18 cellular contexts compared by ENCODE assay signal in genomic region chrX:66815227-66815626, GRCh38.
A peak's percentile ranks its signal among the peaks of the same experiment; 100 is the strongest.
DNase-seq lines count a peak whose midpoint lies in the region; ATAC-seq, FAIRE-seq and TF ChIP-seq lines count a peak whose summit lies in the region.
"Had no signal": no experiment of that assay in that cellular context is flagged by ENCODE, and none has a peak within 500 bp of the region (broad histone marks: within the 10 kb centered on the region; RNA-seq: fewer than 3 reads in every experiment).

No MANE protein-coding gene starts in this region.

- WGBS in liver: 23% methylated on average over 1 of the region's 1 CpG
- WGBS in HepG2 (ENCODE audit: low lambda C conversion rate): no CpG with 5 or more reads among the region's 1 CpG
- no CpG with 5 or more reads among the region's 1 CpG for WGBS in H1 (ENCODE audit: extremely low coverage in 1 of 2, insufficient coverage in 1 of 2, insufficient read length in 1 of 2, insufficient replicate concordance in 2 of 2, low coverage in 1 of 2, low lambda C conversion rate in 2 of 2, missing lambda C conversion rate in 1 of 2), 2 experiments
- WGBS in small intestine, 3 donors: 25 to 70% (median 33%) methylated on average over 1 of the region's 1 CpG

- no peaks in the 10 kb centered on the region for H3K4me1 Mint-ChIP-seq in activated naive CD8-positive, alpha-beta T cell treated with anti-CD3 and anti-CD28 coated beads for 36 hours
- H3K4me1 Mint-ChIP-seq: CD8-positive, alpha-beta memory T cell had no signal

- H3K79me1 ChIP-seq in H1 (ENCODE audit: low read depth, low read length): no peaks in the 10 kb centered on the region

- no peak for FAIRE-seq in HepG2 (lab: Jason Lieb, UNC)
- FAIRE-seq in H1 (lab: Jason Lieb, UNC): no peak
- FAIRE-seq in small intestine (lab: Jason Lieb, UNC): no peak
- FAIRE-seq: GM12878, GM18507, HTR-8/SVneo had no signal

- no peak overlapping the region for H2BK5ac ChIP-seq in H1 (ENCODE audit: low read depth, low read length)

- H4K5ac ChIP-seq in H1 (ENCODE audit: insufficient read length, low read depth, low read length): no peak overlapping the region

- H3K4me3 ChIP-seq in liver (ENCODE audit: low read depth in 1 of 3, low read length in 3 of 3): no peak overlapping the region
- no peak overlapping the region for H3K4me3 ChIP-seq in HepG2 (replicated peaks in 1 of 3; ENCODE audit: insufficient read depth in 1 of 3, low read depth in 2 of 3, low read length in 3 of 3)
- no peak overlapping the region for H3K4me3 ChIP-seq in H1 (ENCODE audit: extremely low read depth in 1 of 4, insufficient read depth in 2 of 4, low read depth in 3 of 4, low read length in 4 of 4)
- H3K4me3 ChIP-seq in small intestine (ENCODE audit: low read depth in 1 of 2, low read length in 2 of 2): no peak overlapping the region
- H3K4me3 ChIP-seq: BLaER1, GM12878, GM23248, HAP-1 had no signal

- in situ Hi-C loops in HepG2 (cut with HindIII; ENCODE audit: extremely low pct_ligation_motif_present, low pct_unique_long_range_greater_than_20kb): no loop called here

- no peaks in the 10 kb centered on the region for H3K36me3 ChIP-seq in liver (ENCODE audit: control insufficient read depth in 4 of 4, insufficient read depth in 3 of 4, low read depth in 1 of 4, low read length in 3 of 4)
- no peaks in the 10 kb centered on the region for H3K36me3 ChIP-seq in HepG2 (replicated peaks in 1 of 2; ENCODE audit: control insufficient read depth in 1 of 2, insufficient read depth in 2 of 2, low read length in 2 of 2)
- H3K36me3 ChIP-seq in H1 (ENCODE audit: control insufficient read depth in 2 of 4, insufficient read depth in 4 of 4, low read length in 3 of 4): no peaks in the 10 kb centered on the region
- H3K36me3 ChIP-seq in small intestine (ENCODE audit: control insufficient read depth in 2 of 2, insufficient read depth in 2 of 2, low read length in 2 of 2): no peaks in the 10 kb centered on the region
- H3K36me3 ChIP-seq: BLaER1, HAP-1 had no signal

- DNase-seq in HepG2 (ENCODE audit: low spot score) (no peak), H1 (ENCODE audit: low read depth in 1 of 2, low spot score in 2 of 2) (no peak), left lobe of liver (ENCODE audit: low spot score) (no peak), small intestine (no peak), EL (no peak)
- no peak for DNase-seq in activated naive CD8-positive, alpha-beta T cell treated with anti-CD3 and anti-CD28 coated beads for 36 hours
- DNase-seq: 8988T; AML-193; Caco-2; CD8-positive, alpha-beta memory T cell; DMS53; GM23248 had no signal

- H3K27ac Mint-ChIP-seq in activated naive CD8-positive, alpha-beta T cell treated with anti-CD3 and anti-CD28 coated beads for 36 hours: no peak overlapping the region
- H3K27ac Mint-ChIP-seq: CD8-positive, alpha-beta memory T cell had no signal

- H2AK5ac ChIP-seq in H1 (ENCODE audit: low read depth, low read length): no peak overlapping the region

- H3K9ac ChIP-seq in liver (ENCODE audit: low read depth in 1 of 2, low read length in 2 of 2): no peak overlapping the region
- no peak overlapping the region for H3K9ac ChIP-seq in HepG2 (ENCODE audit: insufficient read depth, low read depth, low read length)
- H3K9ac ChIP-seq in H1 (replicated peaks in 1 of 4; ENCODE audit: extremely low read depth in 1 of 4, low read depth in 3 of 4, low read length in 3 of 4): no peak overlapping the region
- H3K9ac ChIP-seq: BLaER1, GM23248 had no signal

- H3K79me2 ChIP-seq in HepG2 (ENCODE audit: insufficient read depth, low read length) (no peaks in the 10 kb centered on the region), H1 (ENCODE audit: control insufficient read depth in 1 of 2, insufficient read depth in 2 of 2, low read length in 2 of 2) (no peaks in the 10 kb centered on the region)

- TF ChIP-seq EP300 in HepG2 (IDR thresholded peaks at IDR 0.05; ENCODE audit: low read depth in 2 of 2, low read length in 2 of 2): no peak
- TF ChIP-seq EP300 in HepG2 (CRISPR knock-in tag; IDR thresholded peaks at IDR 0.05; ENCODE audit: borderline replicate concordance): no peak
- TF ChIP-seq EP300 in H1 (IDR thresholded peaks at IDR 0.05; ENCODE audit: borderline replicate concordance in 1 of 2, low read depth in 2 of 2, low read length in 2 of 2): no peak

- no peak overlapping the region for H3K18ac ChIP-seq in H1 (ENCODE audit: extremely low read depth, low read length)

- H3K14ac ChIP-seq in H1 (ENCODE audit: insufficient read length): no peak overlapping the region

- H3K23me2 ChIP-seq in H1 (ENCODE audit: low read depth, low read length): no peaks in the 10 kb centered on the region

- no TSS peak for BruUV-seq in HepG2 (replicated peaks; lab: Mats Ljungman, UMichigan)

- no peak overlapping the region for H3K4me2 ChIP-seq in HepG2 (ENCODE audit: low read depth, low read length)
- H3K4me2 ChIP-seq in H1 (ENCODE audit: insufficient read depth in 1 of 2, low read depth in 2 of 2, low read length in 2 of 2): no peak overlapping the region
- H3K4me2 ChIP-seq: BLaER1 had no signal

- H3K4me1 ChIP-seq in liver (ENCODE audit: control insufficient read depth in 4 of 4, insufficient read depth in 4 of 4, low read length in 3 of 4) (peaks cover 0 to 1% (median 0%) of the 10 kb centered on the region in 4 donors), HepG2 (ENCODE audit: insufficient read depth, low read length) (no peaks in the 10 kb centered on the region), H1 (replicated peaks in 1 of 4; ENCODE audit: control insufficient read depth in 3 of 4, insufficient read depth in 4 of 4, low read length in 3 of 4) (no peaks in the 10 kb centered on the region), small intestine (ENCODE audit: control insufficient read depth in 2 of 2, insufficient read depth in 1 of 2, low read depth in 1 of 2, low read length in 1 of 2) (no peaks in the 10 kb centered on the region)
- H3K4me1 ChIP-seq: BLaER1, Caco-2, HAP-1 had no signal

- peak; percentile 57 to 68 for TF ChIP-seq RAD21 in liver (IDR thresholded peaks at IDR 0.05)
- TF ChIP-seq RAD21 in HepG2 (CRISPR knock-in tag; IDR thresholded peaks at IDR 0.05): no peak
- TF ChIP-seq RAD21 in H1 (IDR thresholded peaks at IDR 0.05 in 1 of 2, conservative IDR thresholded peaks at IDR 0.05 in 1 of 2; ENCODE audit: low read depth in 2 of 2, low read length in 2 of 2): peak; percentile 16 to 23; a peak in 2 of 4 replicates

- CTCF ChIA-PET in HepG2 (lab: Yijun Ruan, JAX; ENCODE audit: low intra/inter-chr PET ratio, low total read pairs): no interaction called here
- CTCF ChIA-PET in H1 (lab: Charles Lee; ENCODE audit: partially characterized antibody): no interaction called here

- H2AFZ ChIP-seq in HepG2 (ENCODE audit: low read length): no peak overlapping the region
- no peak overlapping the region for H2AFZ ChIP-seq in H1 (ENCODE audit: low read length)
- H2AFZ ChIP-seq: GM23248 had no signal

- H3K27me3 ChIP-seq in liver (ENCODE audit: control insufficient read depth in 4 of 4, insufficient read depth in 4 of 4, low read length in 3 of 4): no peaks in the 10 kb centered on the region
- no peaks in the 10 kb centered on the region for H3K27me3 ChIP-seq in HepG2 (ENCODE audit: control insufficient read depth in 1 of 2, insufficient read depth in 2 of 2, low read length in 2 of 2)
- no peaks in the 10 kb centered on the region for H3K27me3 ChIP-seq in H1 (replicated peaks in 1 of 4; ENCODE audit: control insufficient read depth in 3 of 4, extremely low read depth in 1 of 4, insufficient read depth in 3 of 4, low read length in 3 of 4)
- H3K27me3 ChIP-seq in small intestine (ENCODE audit: control insufficient read depth in 2 of 2, insufficient read depth in 2 of 2, low read length in 2 of 2): no peaks in the 10 kb centered on the region

- no peaks in the 10 kb centered on the region for H3K27me3 Mint-ChIP-seq in activated naive CD8-positive, alpha-beta T cell treated with anti-CD3 and anti-CD28 coated beads for 36 hours
- H3K27me3 Mint-ChIP-seq: CD8-positive, alpha-beta memory T cell had no signal

- ATAC-seq in HepG2 (no peak), left lobe of liver (peak; percentile 67)
- ATAC-seq: GM12878 had no signal

- no peaks in the 10 kb centered on the region for H4K20me1 ChIP-seq in HepG2 (ENCODE audit: insufficient read depth, low read length)
- no peaks in the 10 kb centered on the region for H4K20me1 ChIP-seq in H1 (replicated peaks in 1 of 2; ENCODE audit: control insufficient read depth in 1 of 2, insufficient read depth in 2 of 2, low read length in 2 of 2)
- H4K20me1 ChIP-seq: BLaER1 had no signal

- no peak overlapping the region for H2BK20ac ChIP-seq in H1 (ENCODE audit: low read length)

- no peak overlapping the region for H3K4me3 Mint-ChIP-seq in activated naive CD8-positive, alpha-beta T cell treated with anti-CD3 and anti-CD28 coated beads for 36 hours
- H3K4me3 Mint-ChIP-seq: CD8-positive, alpha-beta memory T cell had no signal

- no peaks in the 10 kb centered on the region for H3K36me3 Mint-ChIP-seq in activated naive CD8-positive, alpha-beta T cell treated with anti-CD3 and anti-CD28 coated beads for 36 hours
- H3K36me3 Mint-ChIP-seq: CD8-positive, alpha-beta memory T cell had no signal

- no peak overlapping the region for H2BK120ac ChIP-seq in H1 (replicated peaks; ENCODE audit: low read depth, low read length)

- no peak overlapping the region for H4K91ac ChIP-seq in H1 (replicated peaks; ENCODE audit: insufficient read length, low read length)

- peaks cover 4% of the 10 kb centered on the region for H3K9me3 Mint-ChIP-seq in activated naive CD8-positive, alpha-beta T cell treated with anti-CD3 and anti-CD28 coated beads for 36 hours

- H2BK15ac ChIP-seq in H1 (ENCODE audit: low read length): no peak overlapping the region

- intact Hi-C loops in HepG2 (cut with micrococcal nuclease; ENCODE audit: unreplicated experiment): no loop called here

- H3K23ac ChIP-seq in H1 (ENCODE audit: insufficient read length): no peak overlapping the region

- no peak overlapping the region for H3K4ac ChIP-seq in H1 (replicated peaks; ENCODE audit: insufficient read length, low read depth, low read length)

- TF ChIP-seq CTCF in liver (IDR thresholded peaks at IDR 0.05; ENCODE audit: low read depth, low read length, missing input control) (no peak), HepG2 (CRISPR knock-in tag; IDR thresholded peaks at IDR 0.05) (no peak), H1 (IDR thresholded peaks at IDR 0.05; ENCODE audit: control extremely low read depth in 1 of 3, insufficient read depth in 1 of 3, low read depth in 1 of 3, low read length in 3 of 3) (no peak)

- H3K56ac ChIP-seq in H1 (replicated peaks; ENCODE audit: insufficient read length, low read depth, low read length): no peak overlapping the region

- TF ChIP-seq POLR2A in HepG2 (IDR thresholded peaks at IDR 0.05; ENCODE audit: insufficient read depth in 1 of 2, low read depth in 2 of 2, low read length in 2 of 2) (no peak), H1 (IDR thresholded peaks at IDR 0.05; ENCODE audit: control extremely low read depth in 1 of 2, low read depth in 2 of 2, low read length in 2 of 2) (no peak)

- POLR2A ChIA-PET in HepG2 (lab: Yijun Ruan, JAX) (no interaction called here), H1 (lab: Charles Lee; ENCODE audit: partially characterized antibody) (no interaction called here)

- H2BK12ac ChIP-seq in H1 (ENCODE audit: low read depth, low read length): no peak overlapping the region

- H3K27ac ChIP-seq in liver (ENCODE audit: low read depth in 1 of 2, low read length in 2 of 2) (no peak overlapping the region), HepG2 (ENCODE audit: extremely low read length, insufficient read depth, low read length) (no peak overlapping the region), H1 (ENCODE audit: low read depth, low read length) (no peak overlapping the region), small intestine (ENCODE audit: low read depth in 1 of 2, low read length in 1 of 2) (no peak overlapping the region)
- H3K27ac ChIP-seq: BLaER1, GM23248 had no signal

- H4K8ac ChIP-seq in H1 (ENCODE audit: extremely low read depth, insufficient read depth, low read length): no peak overlapping the region

- H3K9me3 ChIP-seq in liver (ENCODE audit: control insufficient read depth in 4 of 4, low read length in 3 of 4): no peaks in the 10 kb centered on the region
- H3K9me3 ChIP-seq in HepG2 (ENCODE audit: low read length): peaks cover 24% of the 10 kb centered on the region
- no peaks in the 10 kb centered on the region for H3K9me3 ChIP-seq in H1 (ENCODE audit: insufficient read depth in 2 of 2, low read depth in 1 of 2, low read length in 1 of 2)
- no peaks in the 10 kb centered on the region for H3K9me3 ChIP-seq in small intestine (ENCODE audit: control insufficient read depth, low read depth)
- H3K9me3 ChIP-seq: Caco-2, HAP-1 had no signal
